Comparison of ENCODE assay signal across 13 cellular contexts in genomic region chrX:118761950-118762725, GRCh38. TPM values are rescaled to one million over a fixed set of nuclear protein-coding genes. Genes with fewer than 3 reads are reported as not detected.
DNase-seq lines count a peak whose midpoint lies in the region; ATAC-seq and TF ChIP-seq lines count a peak whose summit lies in the region.
"Had no signal": no experiment of that assay in that cellular context is flagged by ENCODE, and none has a peak within 500 bp of the region (broad histone marks: within the 10 kb centered on the region; RNA-seq: fewer than 3 reads in every experiment).

No MANE protein-coding gene starts in this region.

- H3K79me2 ChIP-seq in DND-41 (ENCODE audit: insufficient read depth, low read length) = no peaks in the 10 kb centered on the region
- H3K79me2 ChIP-seq in GM23338 (replicated peaks; ENCODE audit: insufficient read depth) = no peaks in the 10 kb centered on the region

- H3K27me3 ChIP-seq in DND-41 (ENCODE audit: insufficient read depth, low read length, poor library complexity) (no peaks in the 10 kb centered on the region), GM23338 (ENCODE audit: insufficient read depth) (no peaks in the 10 kb centered on the region), Panc1 (ENCODE audit: control insufficient read depth, insufficient read depth, low read length) (no peaks in the 10 kb centered on the region)
- H3K27me3 ChIP-seq: spleen had no signal

- no peaks in the 10 kb centered on the region for H3K36me3 Mint-ChIP-seq in GM23338 (ENCODE audit: low read depth)

- no TSS peak for BruUV-seq in Panc1 (replicated peaks; lab: Mats Ljungman, UMichigan)

- H3K27ac ChIP-seq in DND-41 (ENCODE audit: low read length) (no peak overlapping the region), GM23338 (ENCODE audit: low read depth) (no peak overlapping the region), Panc1 (ENCODE audit: low read length) (no peak overlapping the region)
- H3K27ac ChIP-seq: spleen had no signal

- no peak for DNase-seq in DND-41
- DNase-seq in GM23338 (ENCODE audit: low spot score) = peak; percentile 37
- no peak for DNase-seq in Panc1 (ENCODE audit: low read depth, low spot score)
- peak; percentile 11 for DNase-seq in left kidney (ENCODE audit: low read depth, low spot score)
- no peak for DNase-seq in 8988T
- DNase-seq: activated B cell treated with CpG ODN at 0.5 μM for 24 hours; activated T-cell treated with anti-CD3 and anti-CD28 coated beads, Interleukin-2, amount 50 U/mL, for 72 hours; NCI-H2171; SHP77; spleen had no signal

- intact Hi-C loops in Panc1 (cut with micrococcal nuclease; ENCODE audit: unreplicated experiment) = no loop called here

- H3K4me2 ChIP-seq in DND-41 (ENCODE audit: insufficient read depth, low read length) (no peak overlapping the region), GM23338 (no peak overlapping the region)

- peaks cover 8% of the 10 kb centered on the region; the same call in 2 of the 3 replicates for H3K4me1 Mint-ChIP-seq in GM23338

- no peak overlapping the region for H3K4me3 ChIP-seq in DND-41 (ENCODE audit: low read depth in 1 of 2, low read length in 2 of 2)
- no peak overlapping the region for H3K4me3 ChIP-seq in GM23338
- H3K4me3 ChIP-seq in Panc1 (ENCODE audit: low read depth in 2 of 2, low read length in 2 of 2) = no peak overlapping the region
- H3K4me3 ChIP-seq: spleen had no signal

- CTCF ChIA-PET in Panc1 (lab: Charles Lee) = no interaction called here

- no peak overlapping the region; the same call in 1 of the 2 replicates for H3K27ac Mint-ChIP-seq in GM23338
- H3K27ac Mint-ChIP-seq: activated B cell treated with CpG ODN at 0.5 μM for 24 hours; activated T-cell treated with anti-CD3 and anti-CD28 coated beads, Interleukin-2, amount 50 U/mL, for 72 hours had no signal

- H4K20me1 ChIP-seq in DND-41 (ENCODE audit: insufficient read depth, low read length) = no peaks in the 10 kb centered on the region
- no peaks in the 10 kb centered on the region for H4K20me1 ChIP-seq in GM23338 (replicated peaks; ENCODE audit: insufficient read depth)

- no peaks in the 10 kb centered on the region for H3K4me1 ChIP-seq in DND-41 (ENCODE audit: insufficient read depth, low read length)
- peaks cover 7% of the 10 kb centered on the region for H3K4me1 ChIP-seq in GM23338 (ENCODE audit: insufficient read depth)
- H3K4me1 ChIP-seq in Panc1 (ENCODE audit: control insufficient read depth, insufficient read depth, low read length) = no peaks in the 10 kb centered on the region
- H3K4me1 ChIP-seq: spleen had no signal

- H3K4me3 Mint-ChIP-seq in GM23338 = no peak overlapping the region
- H3K4me3 Mint-ChIP-seq: activated B cell treated with CpG ODN at 0.5 μM for 24 hours; activated T-cell treated with anti-CD3 and anti-CD28 coated beads, Interleukin-2, amount 50 U/mL, for 72 hours had no signal

- H3K36me3 ChIP-seq in DND-41 (ENCODE audit: insufficient read depth, low read length) (no peaks in the 10 kb centered on the region), GM23338 (ENCODE audit: insufficient read depth) (no peaks in the 10 kb centered on the region), Panc1 (ENCODE audit: control insufficient read depth, insufficient read depth, low read length) (peaks cover 33% of the 10 kb centered on the region)

- H3K9me3 Mint-ChIP-seq in GM23338 = no peaks in the 10 kb centered on the region
- H3K9me3 Mint-ChIP-seq: activated B cell treated with CpG ODN at 0.5 μM for 24 hours; activated T-cell treated with anti-CD3 and anti-CD28 coated beads, Interleukin-2, amount 50 U/mL, for 72 hours had no signal

- peak; percentile 17 for TF ChIP-seq CTCF in DND-41 (IDR thresholded peaks at IDR 0.05; ENCODE audit: borderline replicate concordance, extremely low read depth, low read length, poor library complexity, severe bottlenecking)
- TF ChIP-seq CTCF in GM23338 (conservative IDR thresholded peaks at IDR 0.05; ENCODE audit: low read depth in 2 of 2) = peak; percentile 42 to 60
- peak; percentile 26; the same call in 1 of the 2 replicates for TF ChIP-seq CTCF in Panc1 (IDR thresholded peaks at IDR 0.05)

- in situ Hi-C loops in Panc1 (cut with HindIII; ENCODE audit: low pct_unique_long_range_greater_than_20kb, low sequenced_read_pairs) = no loop called here

- no peaks in the 10 kb centered on the region for H3K9me2 ChIP-seq in GM23338 (ENCODE audit: insufficient read depth)

- POLR2A ChIA-PET in Panc1 (lab: Charles Lee) = interaction anchor here (0.5 to 0.6 kb wide), 2 partner anchors 14 to 38 kb away, joined by 3 to 8 read pairs; no protein-coding TSS in a partner anchor

- no peaks in the 10 kb centered on the region for H3F3A ChIP-seq in GM23338 (replicated peaks; ENCODE audit: low read depth)

- ATAC-seq in DND-41 (ENCODE audit: insufficient read depth, low read depth) (no peak), GM23338 (peak; percentile 53), Panc1 (no peak), GM21786 (IDR thresholded peaks at IDR 0.05; ENCODE audit: unreplicated experiment) (no peak), HG02678 (IDR thresholded peaks at IDR 0.05; ENCODE audit: unreplicated experiment) (no peak), HG02885 (IDR thresholded peaks at IDR 0.05; ENCODE audit: poor library complexity, unreplicated experiment) (no peak)
- ATAC-seq: activated T-cell treated with anti-CD3 and anti-CD28 coated beads, Interleukin-2, amount 50 U/mL, for 72 hours had no signal

- H3K27me3 Mint-ChIP-seq in GM23338 (ENCODE audit: insufficient read depth, low read depth, poor library complexity) = no peaks in the 10 kb centered on the region
- H3K27me3 Mint-ChIP-seq: activated B cell treated with CpG ODN at 0.5 μM for 24 hours had no signal

- no peak overlapping the region for H2AFZ ChIP-seq in DND-41 (ENCODE audit: low read depth, low read length)
- H2AFZ ChIP-seq in GM23338 = no peak overlapping the region

- H3K9me3 ChIP-seq in DND-41 (ENCODE audit: insufficient read depth, low read length, severe bottlenecking) (no peaks in the 10 kb centered on the region), Panc1 (ENCODE audit: control insufficient read depth, insufficient read depth, low read depth, low read length) (no peaks in the 10 kb centered on the region)
- H3K9me3 ChIP-seq: spleen had no signal

- no peak overlapping the region for H3K9ac ChIP-seq in DND-41 (ENCODE audit: low read depth, low read length)

TF ChIP-seq in GM23338, 12 proteins besides CTCF, POLR2A, EP300 and RAD21 (continues in another document):
- TF ChIP-seq ZNF462 (CRISPR knock-in tag; IDR thresholded peaks at IDR 0.05) = no peak

RNA-seq across cellular contexts. Expression of gene IL13RA1, which starts 34.7 kb away (rescaled TPM):
- total RNA-seq in GM23338 (2014; rRNA removed; shearing (Covaris generic)) = 6.6 and 7.0 TPM in 2 replicates
- polyA plus RNA-seq in GM23338 (2016; fragmentation: Nextera tagmentation; extraction: Ambion mirVana) = 2.7 and 3.2 TPM in 2 replicates
- total RNA-seq in Panc1 (2021; ENCODE audit: unreplicated experiment) = 191 TPM
- polyA plus RNA-seq in Panc1 (2012; ENCODE audit: insufficient read length) = 101 TPM

Comparison
In these comparisons a context has a peak if more than half of its experiments do, and no peak if none do; other contexts are left out.
1. DNase-seq: peak in GM23338 (single experiment) and left kidney (single experiment); none in DND-41 (single experiment), Panc1 (single experiment) and 8988T (single experiment).
2. RNA of gene IL13RA1, which starts 34.7 kb away (total RNA-seq): 191 TPM in Panc1 (single experiment); 6.6 to 7.0 TPM in GM23338; every median in the first group is over 10 times any median in the second.
3. Peak in every context shown above with its lines, with median percentiles within 50 percentile points of each other: CTCF ChIP-seq.